In genomic region chr6:33313709-33314514, GRCh38 we compare ENCODE assay signal across 1 cellular context.
TF ChIP-seq lines count a peak whose summit lies in the region.

TSS of gene TAPBP (minus strand) at chr6:33314078. CDS start at chr6:33314041, 37 bp downstream.

TF ChIP-seq in K562, 482 proteins besides CTCF, POLR2A, EP300 and RAD21 (continued from another document and continues in another):
- peak; percentile 77; the same call in 1 of the 2 replicates for TF ChIP-seq PATZ1 (CRISPR knock-in tag; IDR thresholded peaks at IDR 0.05; ENCODE audit: borderline replicate concordance)
- no peak for TF ChIP-seq ZKSCAN1 (IDR thresholded peaks at IDR 0.05; ENCODE audit: low read depth, low read length)
- TF ChIP-seq TRIM28 (IDR thresholded peaks at IDR 0.05), result no peak
- no peak for TF ChIP-seq MITF (IDR thresholded peaks at IDR 0.05)
- 0 out of 2 replicates have a peak, but pooled peaks have one; percentile 5 for TF ChIP-seq MTA1 (IDR thresholded peaks at IDR 0.05; ENCODE audit: borderline replicate concordance)
- peak; percentile 85 for TF ChIP-seq ZFX (CRISPR knock-in tag; IDR thresholded peaks at IDR 0.05)
- TF ChIP-seq TEAD1 (CRISPR knock-in tag; IDR thresholded peaks at IDR 0.05), result peak in 1 of 2 experiments; percentile 21; a peak in 1 of 4 replicates
- TF ChIP-seq ZNF212 (CRISPR knock-in tag; IDR thresholded peaks at IDR 0.05), result 0 out of 2 replicates have a peak, but pooled peaks have one; percentile 43
- TF ChIP-seq LEF1 (IDR thresholded peaks at IDR 0.05), result no peak
- no peak for TF ChIP-seq ZNF311 (CRISPR knock-in tag; IDR thresholded peaks at IDR 0.05)
- no peak for TF ChIP-seq CHAMP1 (IDR thresholded peaks at IDR 0.05)
- TF ChIP-seq BRF2 (IDR thresholded peaks at IDR 0.05; ENCODE audit: borderline replicate concordance, insufficient read depth, insufficient read length), result no peak
- TF ChIP-seq ZNF766 (CRISPR knock-in tag; conservative IDR thresholded peaks at IDR 0.05), result no peak
- TF ChIP-seq ZNF263 (CRISPR knock-in tag; IDR thresholded peaks at IDR 0.05; ENCODE audit: borderline replicate concordance), result 0 out of 2 replicates have a peak, but pooled peaks have one; percentile 49
- no peak for TF ChIP-seq STAT5A (IDR thresholded peaks at IDR 0.05; ENCODE audit: borderline replicate concordance, low read length)
- TF ChIP-seq ZNF232 (CRISPR knock-in tag; IDR thresholded peaks at IDR 0.05), result no peak
- peak; percentile 68; the same call in 1 of the 2 replicates for TF ChIP-seq SUPT5H (IDR thresholded peaks at IDR 0.05)
- TF ChIP-seq HOMEZ (CRISPR knock-in tag; IDR thresholded peaks at IDR 0.05), result no peak
- TF ChIP-seq HIVEP1 (CRISPR knock-in tag; IDR thresholded peaks at IDR 0.05), result 0 out of 2 replicates have a peak, but pooled peaks have one; percentile 68
- no peak for TF ChIP-seq PTRF (tag; IDR thresholded peaks at IDR 0.05)
- TF ChIP-seq IRF2 (CRISPR knock-in tag; IDR thresholded peaks at IDR 0.05), result peak; percentile 99
- TF ChIP-seq PML (IDR thresholded peaks at IDR 0.05; ENCODE audit: low read length), result peak; percentile 24; the same call in 1 of the 2 replicates
- no peak for TF ChIP-seq ESRRB (CRISPR knock-in tag; IDR thresholded peaks at IDR 0.05; ENCODE audit: borderline replicate concordance)
- TF ChIP-seq CHD2 (IDR thresholded peaks at IDR 0.05; ENCODE audit: low read depth, low read length), result no peak
- peak; percentile 19; the same call in 1 of the 2 replicates for TF ChIP-seq TAF7 (tag; IDR thresholded peaks at IDR 0.05)
- TF ChIP-seq NCOA1 (IDR thresholded peaks at IDR 0.05; ENCODE audit: low read depth), result 0 out of 2 replicates have a peak, but pooled peaks have one; percentile 8
- peak; percentile 87; the same call in 1 of the 2 replicates for TF ChIP-seq PHF8 (IDR thresholded peaks at IDR 0.05; ENCODE audit: borderline replicate concordance, low read length)
- peak; percentile 87 for TF ChIP-seq CBFB (CRISPR knock-in tag; IDR thresholded peaks at IDR 0.05)
- no peak for TF ChIP-seq ZNF134 (CRISPR knock-in tag; conservative IDR thresholded peaks at IDR 0.05)
- TF ChIP-seq RB1 (IDR thresholded peaks at IDR 0.05; ENCODE audit: low read depth), result peak; percentile 51; the same call in 1 of the 2 replicates
- no peak for TF ChIP-seq CREB1 (IDR thresholded peaks at IDR 0.05)
- 0 out of 2 replicates have a peak, but pooled peaks have one; percentile 39 for TF ChIP-seq CREB1 (CRISPR knock-in tag; IDR thresholded peaks at IDR 0.05)
- TF ChIP-seq GABPA (tag; conservative IDR thresholded peaks at IDR 0.05; ENCODE audit: low read depth), result 0 out of 2 replicates have a peak, but pooled peaks have one; percentile 5
- no peak for TF ChIP-seq MCM3 (IDR thresholded peaks at IDR 0.05)
- TF ChIP-seq ZNF512 (tag; IDR thresholded peaks at IDR 0.05), result no peak
- TF ChIP-seq E2F1 (CRISPR knock-in tag; IDR thresholded peaks at IDR 0.05), result no peak
- TF ChIP-seq CGGBP1 (CRISPR knock-in tag; IDR thresholded peaks at IDR 0.05), result no peak
- no peak for TF ChIP-seq TRIM25 (IDR thresholded peaks at IDR 0.05; ENCODE audit: borderline replicate concordance)
- TF ChIP-seq CHD1 (IDR thresholded peaks at IDR 0.05; ENCODE audit: low read length), result peak; percentile 10
- TF ChIP-seq FOXJ2 (tag; IDR thresholded peaks at IDR 0.05), result no peak
- TF ChIP-seq BCLAF1 (IDR thresholded peaks at IDR 0.05; ENCODE audit: borderline replicate concordance in 1 of 2, control insufficient read depth in 1 of 2, low read depth in 2 of 2, low read length in 1 of 2), result no peak
- TF ChIP-seq BRF1 (IDR thresholded peaks at IDR 0.05; ENCODE audit: borderline replicate concordance, extremely low read depth, insufficient read length), result no peak
- no peak; the same call in 1 of the 2 replicates for TF ChIP-seq ZFP1 (CRISPR knock-in tag; IDR thresholded peaks at IDR 0.05)
- TF ChIP-seq TFAP4 (CRISPR knock-in tag; IDR thresholded peaks at IDR 0.05; ENCODE audit: borderline replicate concordance), result 0 out of 2 replicates have a peak, but pooled peaks have one; percentile 58
- peak; percentile 82 for TF ChIP-seq RBBP5 (IDR thresholded peaks at IDR 0.05; ENCODE audit: borderline replicate concordance, insufficient read depth, low read length, poor library complexity, severe bottlenecking)
- TF ChIP-seq KHSRP (IDR thresholded peaks at IDR 0.05), result no peak
- no peak for TF ChIP-seq KLF13 (tag; IDR thresholded peaks at IDR 0.05; ENCODE audit: borderline replicate concordance, low read depth)
- peak; percentile 35; the same call in 1 of the 2 replicates for TF ChIP-seq ZBTB7A (IDR thresholded peaks at IDR 0.05; ENCODE audit: borderline replicate concordance, control insufficient read depth, low read depth, low read length)
